Comparison of ENCODE assay signal across 26 cellular contexts in genomic region chrX:11751261-11751660, GRCh38.
"Had no signal": no experiment of that assay in that cellular context is flagged by ENCODE, and none has a peak within 500 bp of the region (broad histone marks: within the 10 kb centered on the region; RNA-seq: fewer than 3 reads in every experiment).

No MANE protein-coding gene starts in this region.

- H3K36me3 ChIP-seq: adrenal gland, breast epithelium, colonic mucosa, MG63 had no signal

- H3K27ac Mint-ChIP-seq: activated B cell treated with CpG ODN at 0.5 μM for 24 hours; activated CD8-positive, alpha-beta T cell treated with anti-CD3 and anti-CD28 coated beads for 36 hours; activated naive CD8-positive, alpha-beta T cell treated with anti-CD3 and anti-CD28 coated beads, Interleukin-2, amount 10 ng/mL, durations not matched to agents 7 days and 5 days; T-helper 1 cell treated with Interleukin-12 subunit alpha and Interleukin-12 subunit beta and Interleukin-4 antibody, amounts not matched to agents 30 μg/mL and 1 μg/mL, for 36 hours had no signal

- H3K27ac ChIP-seq: adrenal gland, colonic mucosa, PC-9 had no signal

- H3K4me3 Mint-ChIP-seq: activated B cell treated with CpG ODN at 0.5 μM for 24 hours; activated CD8-positive, alpha-beta T cell treated with anti-CD3 and anti-CD28 coated beads for 36 hours; activated naive CD8-positive, alpha-beta T cell treated with anti-CD3 and anti-CD28 coated beads, Interleukin-2, amount 10 ng/mL, durations not matched to agents 7 days and 5 days; T-helper 1 cell treated with Interleukin-12 subunit alpha and Interleukin-12 subunit beta and Interleukin-4 antibody, amounts not matched to agents 30 μg/mL and 1 μg/mL, for 36 hours had no signal

- H3K27me3 Mint-ChIP-seq: activated B cell treated with CpG ODN at 0.5 μM for 24 hours had no signal

- H3K9me3 ChIP-seq: adrenal gland, breast epithelium, colonic mucosa, MG63 had no signal

- H3K4me1 Mint-ChIP-seq: activated B cell treated with CpG ODN at 0.5 μM for 24 hours had no signal

- H3K4me3 ChIP-seq: adrenal gland, breast epithelium, colonic mucosa, MG63, PC-9 had no signal

- DNase-seq: activated B cell treated with CpG ODN at 0.5 μM for 24 hours; activated CD4-positive, alpha-beta T cell treated with anti-CD3 and anti-CD28 coated beads for 4 hours; activated CD8-positive, alpha-beta memory T cell treated with anti-CD3 and anti-CD28 coated beads, Interleukin-2, amount 50 U/mL, for 4 hours; activated CD8-positive, alpha-beta T cell treated with anti-CD3 and anti-CD28 coated beads for 36 hours; activated naive CD4-positive, alpha-beta T cell treated with anti-CD3 and anti-CD28 coated beads, Interleukin-2, amount 50 U/mL, for 16 hours; activated naive CD8-positive, alpha-beta T cell treated with anti-CD3 and anti-CD28 coated beads, Interleukin-2, amount 10 ng/mL, durations not matched to agents 7 days and 5 days; adrenal gland; aorta; caudate nucleus; colonic mucosa; dermis blood vessel endothelial cell; MG63; MV-4-11; NCI-H1092 treated with DMSO at 0.1 percent for 48 hours; NCI-H1417 treated with DMSO at 0.1 percent for 48 hours; NCI-H1694; NCI-H2081; NCI-H2171 treated with DMSO at 0.1 percent for 48 hours; NCI-H226; NCI-H526; NCI-H774; PC-9; SHP77 treated with DMSO at 0.1 percent for 48 hours; T-helper 9 cell had no signal

- H2AFZ ChIP-seq: PC-9 had no signal

- H3K4me2 ChIP-seq: PC-9 had no signal

- ATAC-seq: activated CD8-positive, alpha-beta T cell treated with anti-CD3 and anti-CD28 coated beads for 36 hours had no signal

- H3K36me3 Mint-ChIP-seq: activated naive CD8-positive, alpha-beta T cell treated with anti-CD3 and anti-CD28 coated beads, Interleukin-2, amount 10 ng/mL, durations not matched to agents 7 days and 5 days had no signal

- H3K27me3 ChIP-seq: colonic mucosa had no signal

- H3K4me1 ChIP-seq: adrenal gland, breast epithelium, colonic mucosa had no signal
